9 cellular contexts compared by ENCODE assay signal in genomic region chr1:32701421-32701911, GRCh38. TPM values are rescaled to one million over a fixed set of nuclear protein-coding genes. Genes with fewer than 3 reads are reported as not detected.
DNase-seq lines count a peak whose midpoint lies in the region; ATAC-seq, FAIRE-seq and TF ChIP-seq lines count a peak whose summit lies in the region.
"Had no signal": no experiment of that assay in that cellular context is flagged by ENCODE, and none has a peak within 500 bp of the region (broad histone marks: within the 10 kb centered on the region; RNA-seq: fewer than 3 reads in every experiment).

No MANE protein-coding gene starts in this region.

- H3K79me2 ChIP-seq in GM23338 (replicated peaks; ENCODE audit: insufficient read depth): no peaks in the 10 kb centered on the region

- no peak for FAIRE-seq in HTR-8/SVneo (lab: Jason Lieb, UNC)

- no peaks in the 10 kb centered on the region; the same call in 1 of the 2 replicates for H4K20me1 ChIP-seq in GM23338 (replicated peaks; ENCODE audit: insufficient read depth)

- peaks cover 39% of the 10 kb centered on the region for H3K27me3 ChIP-seq in GM23338 (ENCODE audit: insufficient read depth)
- no peaks in the 10 kb centered on the region for H3K27me3 ChIP-seq in brain microvascular endothelial cell (replicated peaks)
- no peaks in the 10 kb centered on the region for H3K27me3 ChIP-seq in gastrocnemius medialis

- peak; percentile 5; the same call in 2 of the 3 replicates for ATAC-seq in GM23338
- ATAC-seq in gastrocnemius medialis: peak; percentile 38 to 41
- ATAC-seq in GM21526 (IDR thresholded peaks at IDR 0.05; ENCODE audit: low FRiP score, unreplicated experiment): no peak
- ATAC-seq in GM19397 (IDR thresholded peaks at IDR 0.05; ENCODE audit: unreplicated experiment): no peak

- peak overlapping the region; percentile 97; the same call in 1 of the 2 replicates for H3K4me2 ChIP-seq in GM23338

- peak overlapping the region; percentile 63 for H3K4me3 Mint-ChIP-seq in GM23338

- in situ Hi-C loops in brain microvascular endothelial cell (cut with HindIII; ENCODE audit: low pct_ligation_motif_present, low sequenced_read_pairs): no loop called here
- in situ Hi-C loops in gastrocnemius medialis (cut with MboI; ENCODE audit: low sequenced_read_pairs in 4 of 4): no loop called here

- no peak overlapping the region for H2AFZ ChIP-seq in GM23338

- H3K4me1 ChIP-seq in GM23338 (ENCODE audit: insufficient read depth): peaks cover 9% of the 10 kb centered on the region
- peaks cover 41 to 56% of the 10 kb centered on the region in 2 donors for H3K4me1 ChIP-seq in gastrocnemius medialis

- peaks cover 34% of the 10 kb centered on the region for H3K27me3 Mint-ChIP-seq in GM23338 (ENCODE audit: insufficient read depth, low read depth, poor library complexity)

- H3K36me3 ChIP-seq in GM23338 (ENCODE audit: insufficient read depth) (no peaks in the 10 kb centered on the region), brain microvascular endothelial cell (replicated peaks) (no peaks in the 10 kb centered on the region), gastrocnemius medialis (peaks cover 0 to 11% of the 10 kb centered on the region in 2 donors)

- H3K4me1 Mint-ChIP-seq in GM23338: peaks cover 12% of the 10 kb centered on the region

- H3K9me3 ChIP-seq in gastrocnemius medialis: no peaks in the 10 kb centered on the region

- H3K27ac Mint-ChIP-seq in GM23338: no peak overlapping the region

- no peak for DNase-seq in GM23338 (ENCODE audit: low spot score)
- DNase-seq in brain microvascular endothelial cell: no peak
- DNase-seq in hepatic stellate cell (ENCODE audit: low spot score): peak; percentile 43
- DNase-seq in gastrocnemius medialis: peak; percentile 69 to 84
- no peak for DNase-seq in NCI-H2029 treated with DMSO at 0.1 percent for 48 hours (lab: John Stamatoyannopoulos, UW)
- DNase-seq in HTR-8/SVneo (ENCODE audit: insufficient read length, low spot score): no peak
- DNase-seq: NCI-H1694 had no signal

- H3K4me3 ChIP-seq in GM23338 (no peak overlapping the region), brain microvascular endothelial cell (ENCODE audit: low read depth, low read length) (peak overlapping the region; percentile 61), gastrocnemius medialis (peak overlapping the region; percentile 62 to 90 (median 80))

- H3K27ac ChIP-seq in GM23338 (ENCODE audit: low read depth) (no peak overlapping the region), brain microvascular endothelial cell (no peak overlapping the region), gastrocnemius medialis (peak overlapping the region; percentile 98 to 100 (median 99))

- no peaks in the 10 kb centered on the region for H3K9me3 Mint-ChIP-seq in GM23338

- peaks cover 11% of the 10 kb centered on the region; the same call in 1 of the 2 replicates for H3F3A ChIP-seq in GM23338 (replicated peaks; ENCODE audit: low read depth)

- peak; percentile 42 to 65 for TF ChIP-seq POLR2A in gastrocnemius medialis (IDR thresholded peaks at IDR 0.05)

- intact Hi-C loops in gastrocnemius medialis (cut with DNase I; ENCODE audit: low total_unique reads): loop anchor here (5.0 to 10.0 kb wide), 3 partner anchors 116 to 383 kb away; partner anchors contain the start of genes AZIN2, S100PBP and YARS1

- TF ChIP-seq CTCF in GM23338 (conservative IDR thresholded peaks at IDR 0.05; ENCODE audit: low read depth in 2 of 2) (no peak), brain microvascular endothelial cell (IDR thresholded peaks at IDR 0.05; ENCODE audit: low read depth, low read length, missing control alignments) (no peak), gastrocnemius medialis (IDR thresholded peaks at IDR 0.05 in 4 of 5, conservative IDR thresholded peaks at IDR 0.05 in 1 of 5) (no peak)

- no peaks in the 10 kb centered on the region for H3K9me2 ChIP-seq in GM23338 (ENCODE audit: insufficient read depth)

- H3K36me3 Mint-ChIP-seq in GM23338 (ENCODE audit: low read depth): no peaks in the 10 kb centered on the region; the same call in 2 of the 3 replicates

TF ChIP-seq in GM23338, 12 proteins besides CTCF, POLR2A, EP300 and RAD21 (continues in another document):
- TF ChIP-seq CREB1 (CRISPR knock-in tag; IDR thresholded peaks at IDR 0.05; ENCODE audit: low read depth) (no peak), JUNB (IDR thresholded peaks at IDR 0.05; ENCODE audit: unreplicated experiment) (no peak), REST (IDR thresholded peaks at IDR 0.05; ENCODE audit: unreplicated experiment) (no peak), ZNF331 (CRISPR knock-in tag; IDR thresholded peaks at IDR 0.05; ENCODE audit: low read depth) (no peak), EZH2phosphoT487 (IDR thresholded peaks at IDR 0.05; ENCODE audit: unreplicated experiment) (no peak), NANOG (IDR thresholded peaks at IDR 0.05; ENCODE audit: borderline replicate concordance) (no peak), STAT1 (IDR thresholded peaks at IDR 0.05; ENCODE audit: unreplicated experiment) (no peak), ETS1 (IDR thresholded peaks at IDR 0.05) (no peak), POLR2AphosphoS5 (IDR thresholded peaks at IDR 0.05; ENCODE audit: low read depth) (no peak)

RNA-seq across cellular contexts. Expression of gene SYNC, which starts 1.1 kb away (rescaled TPM):
- total RNA-seq in GM23338 (2014; rRNA removed; shearing (Covaris generic)): not detected in 2 replicates
- 0.31 TPM in 1 of 2 replicates, not detected in the other for polyA plus RNA-seq in GM23338 (2016; fragmentation: Nextera tagmentation; extraction: Ambion mirVana)
- 100 to 1,000 TPM in 3 of 4 donors, 10 to 100 TPM in 1; 68.3 to 252 (median 158) TPM for total RNA-seq in gastrocnemius medialis

RNA-seq across cellular contexts. Expression of gene RBBP4, which starts 50.5 kb away (rescaled TPM):
- total RNA-seq in GM23338 (2014; rRNA removed; shearing (Covaris generic)): 276 and 312 TPM in 2 replicates
- 246 and 262 TPM in 2 replicates for polyA plus RNA-seq in GM23338 (2016; fragmentation: Nextera tagmentation; extraction: Ambion mirVana)
- 10 to 100 TPM; 50.0 to 92.3 (median 53.0) TPM for total RNA-seq in gastrocnemius medialis

RNA-seq across cellular contexts. Expression of gene ZBTB8OS, which starts 51.1 kb away (rescaled TPM):
- 22.0 and 67.8 TPM in 2 replicates for total RNA-seq in GM23338 (2014; rRNA removed; shearing (Covaris generic))
- polyA plus RNA-seq in GM23338 (2016; fragmentation: Nextera tagmentation; extraction: Ambion mirVana): 159 and 163 TPM in 2 replicates
- total RNA-seq in gastrocnemius medialis: 10 to 100 TPM; 22.1 to 48.1 (median 27.1) TPM

Comparison
In these comparisons a context has a peak if more than half of its experiments do, and no peak if none do; other contexts are left out.
1. ATAC-seq: peak in GM23338 (single experiment) and gastrocnemius medialis (2 of 2); none in GM21526 (single experiment) and GM19397 (single experiment).
2. DNase-seq: peak in hepatic stellate cell (single experiment) and gastrocnemius medialis (2 of 2); none in GM23338 (single experiment), brain microvascular endothelial cell (single experiment), NCI-H2029 treated with DMSO at 0.1 percent for 48 hours (single experiment) and HTR-8/SVneo (single experiment).
3. H3K27ac ChIP-seq: peak in gastrocnemius medialis (4 of 4); none in GM23338 (single experiment) and brain microvascular endothelial cell (single experiment).
4. RNA of gene SYNC, which starts 1.1 kb away (total RNA-seq): 68.3 to 252 TPM in gastrocnemius medialis; not detected in GM23338; every median in the first group is over 10 times any median in the second.